ENCODE assay signal across 8 cellular contexts in the genomic region with DNA sequence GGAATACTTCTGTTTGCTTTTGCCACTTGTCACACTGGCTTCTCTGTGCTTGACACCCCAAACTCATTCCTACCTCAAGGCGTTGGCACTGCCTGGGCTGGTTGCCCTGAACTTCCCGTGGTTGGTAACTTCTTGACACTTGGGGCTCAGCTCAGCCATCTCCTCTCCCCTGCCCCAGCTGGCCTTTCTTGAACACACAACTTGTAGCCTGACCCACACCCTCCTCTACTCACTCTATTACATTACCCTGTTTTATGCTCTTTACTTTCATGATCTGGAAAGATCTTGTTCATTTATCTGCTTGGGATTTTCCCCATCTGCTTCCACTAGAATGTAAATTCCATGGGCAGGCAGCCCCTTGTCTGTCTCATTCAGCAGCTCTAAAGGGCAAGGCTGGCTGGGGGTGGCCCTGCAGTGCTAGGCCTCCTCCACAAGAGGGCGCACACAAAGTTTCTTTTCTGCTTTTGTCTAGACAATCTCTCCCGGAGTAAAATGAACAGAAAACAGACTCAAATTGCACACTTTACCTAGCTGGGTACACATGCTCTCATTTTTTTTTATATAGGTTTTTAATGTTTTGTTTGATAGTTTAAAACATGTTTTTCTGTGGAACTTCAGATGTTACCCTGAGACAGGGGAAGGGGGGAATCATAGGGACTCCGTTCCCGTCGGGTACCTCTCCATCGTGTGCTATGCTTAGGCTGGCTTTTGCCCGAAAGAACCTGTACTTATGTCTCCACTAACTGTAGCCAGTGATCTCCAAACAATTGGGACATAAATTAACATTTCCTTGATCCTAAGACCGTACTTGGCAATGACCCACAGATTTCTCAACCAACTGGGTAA. TPM values are rescaled to one million over a fixed set of nuclear protein-coding genes. Genes with fewer than 3 reads are reported as not detected.
DNase-seq lines count a peak whose midpoint lies in the region; ATAC-seq and TF ChIP-seq lines count a peak whose summit lies in the region.

No MANE protein-coding gene starts in this region.

- H3K36me3 Mint-ChIP-seq in activated T-helper 1 cell treated with anti-CD3 and anti-CD28 coated beads, Interleukin-12 subunit alpha, Interleukin-12 subunit beta, Interleukin-2, Interleukin-4 antibody, amounts not matched to agents 30 ng/mL and 10 ng/mL and 1 ng/mL, durations not matched to agents 14 hours and 24 hours and 36 hours (ENCODE audit: low read depth): no peaks in the 10 kb centered on the region

- H3K4me3 Mint-ChIP-seq in activated T-helper 1 cell treated with anti-CD3 and anti-CD28 coated beads, Interleukin-12 subunit alpha, Interleukin-12 subunit beta, Interleukin-2, Interleukin-4 antibody, amounts not matched to agents 30 ng/mL and 10 ng/mL and 1 ng/mL, durations not matched to agents 14 hours and 24 hours and 36 hours: no peak overlapping the region

- H3K27me3 Mint-ChIP-seq in activated T-helper 1 cell treated with anti-CD3 and anti-CD28 coated beads, Interleukin-12 subunit alpha, Interleukin-12 subunit beta, Interleukin-2, Interleukin-4 antibody, amounts not matched to agents 30 ng/mL and 10 ng/mL and 1 ng/mL, durations not matched to agents 14 hours and 24 hours and 36 hours (ENCODE audit: insufficient read depth): peaks cover 9% of the 10 kb centered on the region

- H3K4me1 ChIP-seq in PC-3 (ENCODE audit: insufficient read depth, low read length): peaks cover 52% of the 10 kb centered on the region
- peaks cover 8% of the 10 kb centered on the region for H3K4me1 ChIP-seq in foreskin keratinocyte
- H3K4me1 ChIP-seq in parathyroid adenoma: no peaks in the 10 kb centered on the region
- H3K4me1 ChIP-seq in upper lobe of left lung: peaks cover 0 to 3% (median 0%) of the 10 kb centered on the region in 4 donors

- ATAC-seq in GM18517 (IDR thresholded peaks at IDR 0.05; ENCODE audit: unreplicated experiment): peak; percentile 77
- peak; percentile 41 for ATAC-seq in PC-3
- ATAC-seq in foreskin keratinocyte: peak; percentile 37
- ATAC-seq in upper lobe of left lung (ENCODE audit: low FRiP score in 2 of 2): peak; percentile 74 to 80

- no TSS peak for BruUV-seq in PC-3 (replicated peaks; lab: Mats Ljungman, UMichigan)

- H3K4me1 Mint-ChIP-seq in activated T-helper 1 cell treated with anti-CD3 and anti-CD28 coated beads, Interleukin-12 subunit alpha, Interleukin-12 subunit beta, Interleukin-2, Interleukin-4 antibody, amounts not matched to agents 30 ng/mL and 10 ng/mL and 1 ng/mL, durations not matched to agents 14 hours and 24 hours and 36 hours (ENCODE audit: low read depth): no peaks in the 10 kb centered on the region

- DNase-seq in AG08396 (ENCODE audit: low spot score) (peak; percentile 63), HK-2 (ENCODE audit: unreplicated experiment) (peak; percentile 61), PC-3 (peak; percentile 75), foreskin keratinocyte (no peak), upper lobe of left lung (peak in 1 of 2 donors; percentile 47)
- DNase-seq in activated T-helper 1 cell treated with anti-CD3 and anti-CD28 coated beads, Interleukin-12 subunit alpha, Interleukin-12 subunit beta, Interleukin-2, Interleukin-4 antibody, amounts not matched to agents 30 ng/mL and 10 ng/mL and 1 ng/mL, durations not matched to agents 14 hours and 24 hours and 36 hours (ENCODE audit: low spot score): peak; percentile 49

- no peaks in the 10 kb centered on the region for H4K20me1 ChIP-seq in PC-3 (ENCODE audit: low read length)

- H3F3A ChIP-seq in PC-3 (ENCODE audit: low read length, unreplicated experiment): peaks cover 4% of the 10 kb centered on the region

- peak; percentile 94 for TF ChIP-seq CTCF in PC-3 (conservative IDR thresholded peaks at IDR 0.05; ENCODE audit: low read depth, low read length)
- peak; percentile 84 for TF ChIP-seq CTCF in foreskin keratinocyte (conservative IDR thresholded peaks at IDR 0.05)
- peak; percentile 80 for TF ChIP-seq CTCF in parathyroid adenoma (IDR thresholded peaks at IDR 0.05)
- TF ChIP-seq CTCF in upper lobe of left lung (IDR thresholded peaks at IDR 0.05): peak; percentile 69 to 98 (median 78)

- WGBS in upper lobe of left lung, 2 donors: 26 to 41% methylated on average over 10 of the region's 10 CpGs

- H3K27me3 ChIP-seq in PC-3 (ENCODE audit: low read length): no peaks in the 10 kb centered on the region
- H3K27me3 ChIP-seq in foreskin keratinocyte: no peaks in the 10 kb centered on the region
- H3K27me3 ChIP-seq in parathyroid adenoma (ENCODE audit: control insufficient read depth, insufficient read depth, low read length): no peaks in the 10 kb centered on the region
- no peaks in the 10 kb centered on the region for H3K27me3 ChIP-seq in upper lobe of left lung

- TF ChIP-seq EP300 in upper lobe of left lung (IDR thresholded peaks at IDR 0.05): no peak

- H3K4me3 ChIP-seq in PC-3 (ENCODE audit: low read length) (peak overlapping the region; percentile 45), parathyroid adenoma (ENCODE audit: low read depth, low read length) (no peak overlapping the region), upper lobe of left lung (peak overlapping the region in 2 of 4 donors; percentile 12 to 22)

- CTCF ChIA-PET in PC-3 (lab: Charles Lee): interaction anchor here (0.6 to 1.3 kb wide), 6 partner anchors 11 to 278 kb away, joined by 3 to 7 read pairs (median 3); no protein-coding TSS in a partner anchor

- H3K9me3 ChIP-seq in PC-3 (ENCODE audit: low read length) (no peaks in the 10 kb centered on the region), parathyroid adenoma (ENCODE audit: control insufficient read depth, low read length) (no peaks in the 10 kb centered on the region), upper lobe of left lung (no peaks in the 10 kb centered on the region)

- H3K4me2 ChIP-seq in PC-3 (ENCODE audit: low read length) (peak overlapping the region; percentile 73), parathyroid adenoma (ENCODE audit: low read length) (no peak overlapping the region)

- intact Hi-C loops in PC-3 (cut with micrococcal nuclease): loop anchor here (1.0 to 10.0 kb wide), 3 partner anchors 40 to 165 kb away; a partner anchor contains a TSS
- intact Hi-C loops in activated T-helper 1 cell treated with anti-CD3 and anti-CD28 coated beads, Interleukin-12 subunit alpha, Interleukin-12 subunit beta, Interleukin-2, Interleukin-4 antibody, amounts not matched to agents 30 ng/mL and 10 ng/mL and 1 ng/mL, durations not matched to agents 14 hours and 24 hours and 36 hours (cut with micrococcal nuclease): loop anchor here (2.0 to 10.0 kb wide), 2 partner anchors 88 to 166 kb away; no protein-coding TSS in a partner anchor

- H3K9ac ChIP-seq in PC-3 (ENCODE audit: low read length) (0 out of 2 replicates have a peak overlapping the region, but pooled peaks have one; percentile 20), parathyroid adenoma (no peak overlapping the region)

- H3K27ac ChIP-seq in PC-3 (ENCODE audit: low read length): peak overlapping the region; percentile 35
- H3K27ac ChIP-seq in foreskin keratinocyte: no peak overlapping the region
- no peak overlapping the region for H3K27ac ChIP-seq in parathyroid adenoma
- H3K27ac ChIP-seq in upper lobe of left lung: no peak overlapping the region

- no peaks in the 10 kb centered on the region for H3K9me2 ChIP-seq in PC-3 (replicated peaks; ENCODE audit: low read length)

- POLR2A ChIA-PET in PC-3 (lab: Charles Lee; ENCODE audit: unreplicated experiment): interaction anchor here (0.6 kb wide), 2 partner anchors 11 to 162 kb away, joined by 3 to 5 read pairs; no protein-coding TSS in a partner anchor

- H3K79me2 ChIP-seq in PC-3 (ENCODE audit: low read length): no peaks in the 10 kb centered on the region
- H3K79me2 ChIP-seq in parathyroid adenoma: no peaks in the 10 kb centered on the region

- no peaks in the 10 kb centered on the region for H3K9me3 Mint-ChIP-seq in activated T-helper 1 cell treated with anti-CD3 and anti-CD28 coated beads, Interleukin-12 subunit alpha, Interleukin-12 subunit beta, Interleukin-2, Interleukin-4 antibody, amounts not matched to agents 30 ng/mL and 10 ng/mL and 1 ng/mL, durations not matched to agents 14 hours and 24 hours and 36 hours

- TF ChIP-seq POLR2A in upper lobe of left lung (IDR thresholded peaks at IDR 0.05): no peak

- no peaks in the 10 kb centered on the region for H3K36me3 ChIP-seq in PC-3 (ENCODE audit: low read depth, low read length)
- H3K36me3 ChIP-seq in parathyroid adenoma (ENCODE audit: control insufficient read depth, insufficient read depth, low read length): no peaks in the 10 kb centered on the region
- H3K36me3 ChIP-seq in upper lobe of left lung: no peaks in the 10 kb centered on the region

- H3K27ac Mint-ChIP-seq in activated T-helper 1 cell treated with anti-CD3 and anti-CD28 coated beads, Interleukin-12 subunit alpha, Interleukin-12 subunit beta, Interleukin-2, Interleukin-4 antibody, amounts not matched to agents 30 ng/mL and 10 ng/mL and 1 ng/mL, durations not matched to agents 14 hours and 24 hours and 36 hours: no peak overlapping the region

- H2AFZ ChIP-seq in PC-3 (ENCODE audit: low read length) (peak overlapping the region; percentile 74), parathyroid adenoma (no peak overlapping the region)

RNA-seq across cellular contexts. Expression of a gene that starts 16.4 kb away (rescaled TPM):
- not detected in 2 replicates for total RNA-seq in PC-3 (2014; rRNA removed)
- total RNA-seq in activated T-helper 1 cell treated with anti-CD3 and anti-CD28 coated beads, Interleukin-12 subunit alpha, Interleukin-12 subunit beta, Interleukin-2, Interleukin-4 antibody, amounts not matched to agents 30 ng/mL and 10 ng/mL and 1 ng/mL, durations not matched to agents 14 hours and 24 hours and 36 hours: 0.13 and 0.29 TPM in 2 replicates
- not detected in 2 replicates for total RNA-seq in foreskin keratinocyte
- not detected in 2 replicates for polyA plus RNA-seq in foreskin keratinocyte
- under 1 TPM in 1 of 6 donors, not detected in 5; 0.14 TPM for total RNA-seq in upper lobe of left lung

RNA-seq across cellular contexts. Expression of a gene that starts 40.0 kb away (rescaled TPM):
- total RNA-seq in PC-3 (2014; rRNA removed): 13.5 and 21.2 TPM in 2 replicates
- total RNA-seq in activated T-helper 1 cell treated with anti-CD3 and anti-CD28 coated beads, Interleukin-12 subunit alpha, Interleukin-12 subunit beta, Interleukin-2, Interleukin-4 antibody, amounts not matched to agents 30 ng/mL and 10 ng/mL and 1 ng/mL, durations not matched to agents 14 hours and 24 hours and 36 hours: 25.0 and 28.9 TPM in 2 replicates
- total RNA-seq in foreskin keratinocyte: 18.6 and 19.2 TPM in 2 replicates
- polyA plus RNA-seq in foreskin keratinocyte: 8.9 and 11.2 TPM in 2 replicates
- total RNA-seq in upper lobe of left lung: 10 to 100 TPM in 4 of 6 donors, 1 to 10 TPM in 2; 6.3 to 28.6 (median 11.1) TPM

Comparison
In these comparisons a context has a peak if more than half of its experiments do, and no peak if none do; other contexts are left out.
1. DNase-seq: peak in AG08396 (single experiment), HK-2 (single experiment), PC-3 (single experiment) and activated T-helper 1 cell treated with anti-CD3 and anti-CD28 coated beads, Interleukin-12 subunit alpha, Interleukin-12 subunit beta, Interleukin-2, Interleukin-4 antibody, amounts not matched to agents 30 ng/mL and 10 ng/mL and 1 ng/mL, durations not matched to agents 14 hours and 24 hours and 36 hours (single experiment); none in foreskin keratinocyte (0 of 2).
2. Peak in every context shown above with its lines, with median percentiles within 50 percentile points of each other: ATAC-seq and CTCF ChIP-seq.